16 cellular contexts compared by ENCODE assay signal in the genomic region with DNA sequence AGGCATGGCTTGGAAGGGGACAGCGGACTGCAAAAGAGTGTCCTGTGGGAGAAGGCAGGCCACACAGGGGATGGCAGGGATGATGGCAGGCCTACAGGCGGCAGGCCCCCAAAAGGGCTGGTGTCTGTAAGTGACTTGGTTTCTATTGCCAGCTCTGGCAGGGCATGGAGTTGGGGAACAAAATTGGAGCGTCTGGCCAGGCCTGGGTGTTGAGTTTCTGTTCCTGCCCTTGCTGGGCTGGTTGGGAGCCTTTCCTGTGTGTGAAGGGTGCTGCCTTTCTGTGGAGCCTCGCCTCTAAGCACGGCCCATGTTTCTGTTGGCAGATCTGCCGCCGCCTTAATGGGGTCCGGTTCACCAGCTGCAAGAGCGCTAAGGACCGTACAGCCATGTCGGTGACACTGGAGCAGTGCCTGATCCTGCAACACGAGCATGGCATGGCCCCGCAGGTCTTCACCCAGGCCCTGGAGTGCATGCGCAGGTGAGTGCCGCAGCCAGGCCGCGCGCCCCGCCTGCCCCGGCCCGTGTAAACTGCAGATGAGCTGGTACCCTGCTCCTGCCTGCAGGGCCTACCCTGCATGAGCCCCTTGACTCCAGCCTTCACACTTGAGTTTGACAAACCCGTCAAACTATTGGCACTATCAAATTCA.
"Had no signal": no experiment of that assay in that cellular context is flagged by ENCODE, and none has a peak within 500 bp of the region (broad histone marks: within the 10 kb centered on the region; RNA-seq: fewer than 3 reads in every experiment).

No MANE protein-coding gene starts in this region.

- H3K4me3 ChIP-seq: adrenal gland, breast epithelium, hepatocyte, neural progenitor cell, pancreas, smooth muscle cell, thoracic aorta had no signal

- H3K9me3 ChIP-seq: adrenal gland, breast epithelium, pancreas, thoracic aorta had no signal

- H3K4me1 Mint-ChIP-seq: activated CD4-positive, alpha-beta T cell treated with anti-CD3 and anti-CD28 coated beads, Interleukin-2, amount 10 ng/mL, durations not matched to agents 7 days and 5 days; activated naive CD4-positive, alpha-beta T cell treated with anti-CD3 and anti-CD28 coated beads, Interleukin-2, amount 50 U/mL, for 24 hours; neural progenitor cell had no signal

- H3K36me3 ChIP-seq: breast epithelium, neural progenitor cell, pancreas had no signal

- H3K27me3 ChIP-seq: adrenal gland, breast epithelium, hepatocyte, neural progenitor cell, pancreas had no signal

- DNase-seq: activated CD4-positive, alpha-beta T cell treated with anti-CD3 and anti-CD28 coated beads, Interleukin-2, amount 10 ng/mL, durations not matched to agents 7 days and 5 days; activated CD4-positive, CD25-positive, alpha-beta regulatory T cell; effector memory CD4-positive, alpha-beta T cell; pancreas; stimulated activated CD4-positive, alpha-beta T cell treated with anti-CD3 and anti-CD28 coated beads, Interleukin-4, amount 100 ng/mL, for 24 hours; stimulated activated naive B cell treated with anti-CD40 and anti-IgM and Interleukin-4, amounts not matched to agents 10 μg/mL and 1 μg/mL and 100 μg/mL, for 72 hours; T-helper 1 cell; T-helper 9 cell had no signal

- H3K4me1 ChIP-seq: adrenal gland, breast epithelium, neural progenitor cell, pancreas had no signal

- H3K4me3 Mint-ChIP-seq: activated CD4-positive, alpha-beta T cell treated with anti-CD3 and anti-CD28 coated beads, Interleukin-2, amount 10 ng/mL, durations not matched to agents 7 days and 5 days; activated naive CD4-positive, alpha-beta T cell treated with anti-CD3 and anti-CD28 coated beads, Interleukin-2, amount 50 U/mL, for 24 hours; neural progenitor cell; stimulated activated naive B cell treated with anti-CD40 and anti-IgM and Interleukin-4, amounts not matched to agents 10 μg/mL and 1 μg/mL and 100 μg/mL, for 72 hours had no signal

- H3K27ac ChIP-seq: adrenal gland, breast epithelium, hepatocyte, neural progenitor cell, pancreas, thoracic aorta had no signal

- ATAC-seq: pancreas; sciatic nerve; stimulated activated naive B cell treated with anti-CD40 and anti-IgM and Interleukin-4, amounts not matched to agents 10 μg/mL and 1 μg/mL and 100 μg/mL, for 72 hours had no signal

- H3K27ac Mint-ChIP-seq: activated naive CD4-positive, alpha-beta T cell treated with anti-CD3 and anti-CD28 coated beads, Interleukin-2, amount 50 U/mL, for 24 hours; stimulated activated naive B cell treated with anti-CD40 and anti-IgM and Interleukin-4, amounts not matched to agents 10 μg/mL and 1 μg/mL and 100 μg/mL, for 72 hours had no signal

- H3K9me3 Mint-ChIP-seq: activated CD4-positive, alpha-beta T cell treated with anti-CD3 and anti-CD28 coated beads, Interleukin-2, amount 10 ng/mL, durations not matched to agents 7 days and 5 days; activated naive CD4-positive, alpha-beta T cell treated with anti-CD3 and anti-CD28 coated beads, Interleukin-2, amount 50 U/mL, for 24 hours; neural progenitor cell; stimulated activated naive B cell treated with anti-CD40 and anti-IgM and Interleukin-4, amounts not matched to agents 10 μg/mL and 1 μg/mL and 100 μg/mL, for 72 hours had no signal

- H3K27me3 Mint-ChIP-seq: activated CD4-positive, alpha-beta T cell treated with anti-CD3 and anti-CD28 coated beads, Interleukin-2, amount 10 ng/mL, durations not matched to agents 7 days and 5 days; activated naive CD4-positive, alpha-beta T cell treated with anti-CD3 and anti-CD28 coated beads, Interleukin-2, amount 50 U/mL, for 24 hours; stimulated activated naive B cell treated with anti-CD40 and anti-IgM and Interleukin-4, amounts not matched to agents 10 μg/mL and 1 μg/mL and 100 μg/mL, for 72 hours had no signal
